In the genomic region with DNA sequence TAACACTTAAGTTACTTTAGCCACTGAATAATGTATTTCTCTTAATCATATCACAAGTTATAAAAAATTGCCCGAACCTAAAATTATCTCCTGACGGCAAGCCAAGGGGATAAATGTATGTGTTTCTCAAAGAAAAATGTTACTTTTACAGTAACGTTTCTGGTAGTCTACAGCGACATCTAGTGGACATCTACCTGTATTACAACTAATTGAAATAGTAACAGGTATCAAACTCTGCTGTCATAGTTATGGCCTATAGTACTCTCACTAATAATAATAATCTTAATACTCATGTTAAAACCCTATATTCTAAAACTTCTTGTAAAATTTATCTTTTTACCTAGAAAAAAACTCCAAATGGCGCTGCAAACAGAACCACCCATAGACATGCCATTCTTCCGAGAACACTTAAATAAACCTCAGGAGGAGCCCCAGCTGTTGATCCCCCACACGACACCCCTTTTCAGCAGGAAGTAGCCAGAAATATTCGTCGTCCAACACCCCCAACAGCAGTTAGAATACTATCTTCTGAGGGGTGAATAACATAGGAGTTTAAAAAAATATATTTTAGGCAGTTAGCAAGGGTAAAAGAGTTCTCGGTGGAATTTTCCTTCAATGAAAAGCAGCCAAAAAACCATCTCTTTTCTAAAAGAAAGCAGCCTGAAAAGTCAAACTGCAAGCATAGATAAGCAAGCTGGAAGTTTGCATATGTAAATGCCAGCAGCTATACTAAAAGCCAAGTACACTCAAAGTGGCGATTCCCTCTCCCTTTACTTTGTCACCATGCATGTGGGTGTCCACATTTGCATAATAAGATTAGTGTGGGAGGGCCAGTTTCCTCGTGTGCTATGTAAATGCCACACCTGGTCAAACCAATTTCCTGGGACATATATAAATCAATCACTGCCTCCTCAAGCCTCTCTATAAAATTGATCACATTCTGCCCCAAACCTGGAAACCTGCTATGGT, we compare ENCODE assay signal across 10 cellular contexts. TPM values are rescaled to one million over a fixed set of nuclear protein-coding genes. Genes with fewer than 3 reads are reported as not detected.
A peak's percentile ranks its signal among the peaks of the same experiment; 100 is the strongest.
DNase-seq lines count a peak whose midpoint lies in the region; ATAC-seq, FAIRE-seq and TF ChIP-seq lines count a peak whose summit lies in the region.
"Had no signal": no experiment of that assay in that cellular context is flagged by ENCODE, and none has a peak within 500 bp of the region (broad histone marks: within the 10 kb centered on the region; RNA-seq: fewer than 3 reads in every experiment).

No MANE protein-coding gene starts in this region.

- no peak for TF ChIP-seq EP300 in Ishikawa (IDR thresholded peaks at IDR 0.05; ENCODE audit: borderline replicate concordance)

- no peaks in the 10 kb centered on the region for H3K36me3 Mint-ChIP-seq in activated CD8-positive, alpha-beta memory T cell treated with anti-CD3 and anti-CD28 coated beads, Interleukin-2, amount 10 ng/mL, durations not matched to agents 7 days and 5 days

- no peaks in the 10 kb centered on the region for H3K4me1 Mint-ChIP-seq in activated CD8-positive, alpha-beta memory T cell treated with anti-CD3 and anti-CD28 coated beads, Interleukin-2, amount 10 ng/mL, durations not matched to agents 7 days and 5 days

- TF ChIP-seq RAD21 in Ishikawa (IDR thresholded peaks at IDR 0.05; ENCODE audit: low read depth): peak; percentile 59

- FAIRE-seq in pancreas (lab: Jason Lieb, UNC): peak; percentile 49

- ATAC-seq in pancreas (peak in 1 of 4 donors; percentile 53), left colon (no peak)
- ATAC-seq in activated CD8-positive, alpha-beta memory T cell treated with anti-CD3 and anti-CD28 coated beads, Interleukin-2, amount 10 ng/mL, durations not matched to agents 7 days and 5 days: no peak

- TF ChIP-seq CTCF in cardiac fibroblast (IDR thresholded peaks at IDR 0.05; ENCODE audit: low read depth, low read length): peak; percentile 51
- peak; percentile 60 to 73 (median 71) for TF ChIP-seq CTCF in pancreas (IDR thresholded peaks at IDR 0.05)

- H3K27me3 Mint-ChIP-seq in activated CD8-positive, alpha-beta memory T cell treated with anti-CD3 and anti-CD28 coated beads, Interleukin-2, amount 10 ng/mL, durations not matched to agents 7 days and 5 days: no peaks in the 10 kb centered on the region

- intact Hi-C loops in pancreas (cut with DNase I) (no loop called here), left colon (cut with DNase I, micrococcal nuclease) (no loop called here)

- H3K4me3 Mint-ChIP-seq in activated CD8-positive, alpha-beta memory T cell treated with anti-CD3 and anti-CD28 coated beads, Interleukin-2, amount 10 ng/mL, durations not matched to agents 7 days and 5 days: no peak overlapping the region
- H3K4me3 Mint-ChIP-seq: T-helper 1 cell treated with Interleukin-12 subunit alpha and Interleukin-12 subunit beta and Interleukin-4 antibody, amounts not matched to agents 30 μg/mL and 1 μg/mL, for 36 hours had no signal

- H3K27me3 ChIP-seq in pancreas: no peaks in the 10 kb centered on the region
- H3K27me3 ChIP-seq: BLaER1 had no signal

- H3K4me3 ChIP-seq in cardiac fibroblast (replicated peaks in 1 of 2; ENCODE audit: low read depth in 2 of 2, low read length in 2 of 2): no peak overlapping the region
- no peak overlapping the region for H3K4me3 ChIP-seq in pancreas
- H3K4me3 ChIP-seq: BLaER1 had no signal

- peaks cover 5% of the 10 kb centered on the region for H3K9me3 Mint-ChIP-seq in activated CD8-positive, alpha-beta memory T cell treated with anti-CD3 and anti-CD28 coated beads, Interleukin-2, amount 10 ng/mL, durations not matched to agents 7 days and 5 days (ENCODE audit: low read depth)

- peak; percentile 27 for DNase-seq in NCI-H1092 treated with DMSO at 0.1 percent for 48 hours (lab: John Stamatoyannopoulos, UW)
- DNase-seq in NCI-H1092 (lab: John Stamatoyannopoulos, UW): no peak
- DNase-seq in cardiac fibroblast (ENCODE audit: low read depth in 2 of 2): peak in 1 of 2 donors; percentile 38
- DNase-seq in pancreas: no peak
- DNase-seq in left colon: no peak
- DNase-seq in DMS114 treated with DMSO at 0.1 percent for 48 hours (lab: John Stamatoyannopoulos, UW; ENCODE audit: unreplicated experiment): no peak
- no peak for DNase-seq in activated CD8-positive, alpha-beta memory T cell treated with anti-CD3 and anti-CD28 coated beads, Interleukin-2, amount 10 ng/mL, durations not matched to agents 7 days and 5 days

- no peaks in the 10 kb centered on the region for H3K9me3 ChIP-seq in pancreas

- H3K36me3 ChIP-seq in pancreas: no peaks in the 10 kb centered on the region
- H3K36me3 ChIP-seq: BLaER1 had no signal

- CTCF ChIA-PET in activated CD8-positive, alpha-beta memory T cell treated with anti-CD3 and anti-CD28 coated beads, Interleukin-2, amount 10 ng/mL, durations not matched to agents 7 days and 5 days (lab: Charles Lee): no interaction called here

- H3K4me1 ChIP-seq in pancreas: no peaks in the 10 kb centered on the region
- H3K4me1 ChIP-seq: BLaER1 had no signal

- 20 to 24% methylated on average over 12 of the region's 12 CpGs for WGBS in pancreas, 2 donors

- no peak overlapping the region for H3K27ac ChIP-seq in pancreas
- H3K27ac ChIP-seq: BLaER1 had no signal

- H3K27ac Mint-ChIP-seq in activated CD8-positive, alpha-beta memory T cell treated with anti-CD3 and anti-CD28 coated beads, Interleukin-2, amount 10 ng/mL, durations not matched to agents 7 days and 5 days: no peak overlapping the region
- H3K27ac Mint-ChIP-seq: T-helper 1 cell treated with Interleukin-12 subunit alpha and Interleukin-12 subunit beta and Interleukin-4 antibody, amounts not matched to agents 30 μg/mL and 1 μg/mL, for 36 hours had no signal

TF ChIP-seq in Ishikawa, 13 proteins besides CTCF, POLR2A, EP300 and RAD21:
- TF ChIP-seq TEAD4 (IDR thresholded peaks at IDR 0.05) (no peak), TCF12 (IDR thresholded peaks at IDR 0.05; ENCODE audit: low read depth) (no peak), CEBPB (IDR thresholded peaks at IDR 0.05) (no peak), FOXM1 (IDR thresholded peaks at IDR 0.05; ENCODE audit: borderline replicate concordance, low read depth) (no peak), YY1 (IDR thresholded peaks at IDR 0.05; ENCODE audit: low read depth) (no peak), ZBTB7A (IDR thresholded peaks at IDR 0.05; ENCODE audit: low read depth) (no peak), CREB1 (IDR thresholded peaks at IDR 0.05; ENCODE audit: low read depth) (no peak), EGR1 (IDR thresholded peaks at IDR 0.05) (no peak), TAF1 (IDR thresholded peaks at IDR 0.05; ENCODE audit: low read depth) (no peak), NFIC (IDR thresholded peaks at IDR 0.05) (no peak)
- TF ChIP-seq, protein P1, sequence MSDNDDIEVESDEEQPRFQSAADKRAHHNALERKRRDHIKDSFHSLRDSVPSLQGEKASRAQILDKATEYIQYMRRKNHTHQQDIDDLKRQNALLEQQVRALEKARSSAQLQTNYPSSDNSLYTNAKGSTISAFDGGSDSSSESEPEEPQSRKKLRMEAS (IDR thresholded peaks at IDR 0.05): no peak
- TF ChIP-seq, protein P2, sequence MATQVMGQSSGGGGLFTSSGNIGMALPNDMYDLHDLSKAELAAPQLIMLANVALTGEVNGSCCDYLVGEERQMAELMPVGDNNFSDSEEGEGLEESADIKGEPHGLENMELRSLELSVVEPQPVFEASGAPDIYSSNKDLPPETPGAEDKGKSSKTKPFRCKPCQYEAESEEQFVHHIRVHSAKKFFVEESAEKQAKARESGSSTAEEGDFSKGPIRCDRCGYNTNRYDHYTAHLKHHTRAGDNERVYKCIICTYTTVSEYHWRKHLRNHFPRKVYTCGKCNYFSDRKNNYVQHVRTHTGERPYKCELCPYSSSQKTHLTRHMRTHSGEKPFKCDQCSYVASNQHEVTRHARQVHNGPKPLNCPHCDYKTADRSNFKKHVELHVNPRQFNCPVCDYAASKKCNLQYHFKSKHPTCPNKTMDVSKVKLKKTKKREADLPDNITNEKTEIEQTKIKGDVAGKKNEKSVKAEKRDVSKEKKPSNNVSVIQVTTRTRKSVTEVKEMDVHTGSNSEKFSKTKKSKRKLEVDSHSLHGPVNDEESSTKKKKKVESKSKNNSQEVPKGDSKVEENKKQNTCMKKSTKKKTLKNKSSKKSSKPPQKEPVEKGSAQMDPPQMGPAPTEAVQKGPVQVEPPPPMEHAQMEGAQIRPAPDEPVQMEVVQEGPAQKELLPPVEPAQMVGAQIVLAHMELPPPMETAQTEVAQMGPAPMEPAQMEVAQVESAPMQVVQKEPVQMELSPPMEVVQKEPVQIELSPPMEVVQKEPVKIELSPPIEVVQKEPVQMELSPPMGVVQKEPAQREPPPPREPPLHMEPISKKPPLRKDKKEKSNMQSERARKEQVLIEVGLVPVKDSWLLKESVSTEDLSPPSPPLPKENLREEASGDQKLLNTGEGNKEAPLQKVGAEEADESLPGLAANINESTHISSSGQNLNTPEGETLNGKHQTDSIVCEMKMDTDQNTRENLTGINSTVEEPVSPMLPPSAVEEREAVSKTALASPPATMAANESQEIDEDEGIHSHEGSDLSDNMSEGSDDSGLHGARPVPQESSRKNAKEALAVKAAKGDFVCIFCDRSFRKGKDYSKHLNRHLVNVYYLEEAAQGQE (IDR thresholded peaks at IDR 0.05; ENCODE audit: low read depth): no peak
- TF ChIP-seq, protein P3, sequence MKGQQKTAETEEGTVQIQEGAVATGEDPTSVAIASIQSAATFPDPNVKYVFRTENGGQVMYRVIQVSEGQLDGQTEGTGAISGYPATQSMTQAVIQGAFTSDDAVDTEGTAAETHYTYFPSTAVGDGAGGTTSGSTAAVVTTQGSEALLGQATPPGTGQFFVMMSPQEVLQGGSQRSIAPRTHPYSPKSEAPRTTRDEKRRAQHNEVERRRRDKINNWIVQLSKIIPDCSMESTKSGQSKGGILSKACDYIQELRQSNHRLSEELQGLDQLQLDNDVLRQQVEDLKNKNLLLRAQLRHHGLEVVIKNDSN (IDR thresholded peaks at IDR 0.05): no peak

RNA-seq across cellular contexts. Expression of a gene that starts 40.5 kb away (rescaled TPM):
- 1 to 10 TPM in 5 of 6 donors, under 1 TPM in 1; 0.75 to 2.9 (median 1.6) TPM for total RNA-seq in pancreas
- polyA plus RNA-seq in pancreas: 1 to 10 TPM in 1 of 2 donors, under 1 TPM in 1; 0.68 to 1.7 TPM
- 1 to 10 TPM; 3.9 to 4.1 TPM for total RNA-seq in left colon
- 10 to 100 TPM; 17.8 to 25.6 TPM for total RNA-seq in activated CD8-positive, alpha-beta memory T cell treated with anti-CD3 and anti-CD28 coated beads, Interleukin-2, amount 10 ng/mL, durations not matched to agents 7 days and 5 days
